Comparison of ENCODE assay signal across 1 cellular context in the genomic region with DNA sequence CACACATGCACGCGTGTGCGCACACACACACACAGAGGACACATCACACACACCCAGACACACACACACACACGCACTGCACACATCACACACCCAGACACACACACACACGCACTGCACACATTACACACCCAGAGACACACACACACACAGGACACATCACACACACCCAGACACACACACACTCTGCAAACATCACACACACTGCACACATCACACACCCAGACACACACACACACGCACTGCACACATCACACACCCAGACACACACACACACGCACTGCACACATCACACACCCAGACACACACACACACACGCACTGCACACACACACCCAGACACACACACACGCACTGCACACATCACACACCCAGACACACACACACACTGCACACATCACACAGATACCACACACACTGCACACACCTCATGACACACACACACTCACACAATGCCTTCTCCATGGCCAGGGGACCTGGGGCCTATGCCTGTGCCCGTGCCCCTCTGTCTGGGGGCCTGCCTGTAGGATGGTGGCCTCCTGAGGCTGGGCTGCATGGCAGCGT.
TF ChIP-seq lines count a peak whose summit lies in the region.

No MANE protein-coding gene starts in this region.

TF ChIP-seq in GM23338, 12 proteins besides CTCF, POLR2A, EP300 and RAD21 (continued from another document):
- TF ChIP-seq, protein P1, sequence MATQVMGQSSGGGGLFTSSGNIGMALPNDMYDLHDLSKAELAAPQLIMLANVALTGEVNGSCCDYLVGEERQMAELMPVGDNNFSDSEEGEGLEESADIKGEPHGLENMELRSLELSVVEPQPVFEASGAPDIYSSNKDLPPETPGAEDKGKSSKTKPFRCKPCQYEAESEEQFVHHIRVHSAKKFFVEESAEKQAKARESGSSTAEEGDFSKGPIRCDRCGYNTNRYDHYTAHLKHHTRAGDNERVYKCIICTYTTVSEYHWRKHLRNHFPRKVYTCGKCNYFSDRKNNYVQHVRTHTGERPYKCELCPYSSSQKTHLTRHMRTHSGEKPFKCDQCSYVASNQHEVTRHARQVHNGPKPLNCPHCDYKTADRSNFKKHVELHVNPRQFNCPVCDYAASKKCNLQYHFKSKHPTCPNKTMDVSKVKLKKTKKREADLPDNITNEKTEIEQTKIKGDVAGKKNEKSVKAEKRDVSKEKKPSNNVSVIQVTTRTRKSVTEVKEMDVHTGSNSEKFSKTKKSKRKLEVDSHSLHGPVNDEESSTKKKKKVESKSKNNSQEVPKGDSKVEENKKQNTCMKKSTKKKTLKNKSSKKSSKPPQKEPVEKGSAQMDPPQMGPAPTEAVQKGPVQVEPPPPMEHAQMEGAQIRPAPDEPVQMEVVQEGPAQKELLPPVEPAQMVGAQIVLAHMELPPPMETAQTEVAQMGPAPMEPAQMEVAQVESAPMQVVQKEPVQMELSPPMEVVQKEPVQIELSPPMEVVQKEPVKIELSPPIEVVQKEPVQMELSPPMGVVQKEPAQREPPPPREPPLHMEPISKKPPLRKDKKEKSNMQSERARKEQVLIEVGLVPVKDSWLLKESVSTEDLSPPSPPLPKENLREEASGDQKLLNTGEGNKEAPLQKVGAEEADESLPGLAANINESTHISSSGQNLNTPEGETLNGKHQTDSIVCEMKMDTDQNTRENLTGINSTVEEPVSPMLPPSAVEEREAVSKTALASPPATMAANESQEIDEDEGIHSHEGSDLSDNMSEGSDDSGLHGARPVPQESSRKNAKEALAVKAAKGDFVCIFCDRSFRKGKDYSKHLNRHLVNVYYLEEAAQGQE (IDR thresholded peaks at IDR 0.05; ENCODE audit: unreplicated experiment), result no peak
- TF ChIP-seq ZNF331 (CRISPR knock-in tag; IDR thresholded peaks at IDR 0.05; ENCODE audit: low read depth) (no peak), JUNB (IDR thresholded peaks at IDR 0.05; ENCODE audit: unreplicated experiment) (no peak), NANOG (IDR thresholded peaks at IDR 0.05; ENCODE audit: borderline replicate concordance) (no peak), POLR2AphosphoS5 (IDR thresholded peaks at IDR 0.05; ENCODE audit: low read depth) (no peak), EZH2 (IDR thresholded peaks at IDR 0.05; ENCODE audit: low read depth, unreplicated experiment) (no peak)
- TF ChIP-seq, protein P2, sequence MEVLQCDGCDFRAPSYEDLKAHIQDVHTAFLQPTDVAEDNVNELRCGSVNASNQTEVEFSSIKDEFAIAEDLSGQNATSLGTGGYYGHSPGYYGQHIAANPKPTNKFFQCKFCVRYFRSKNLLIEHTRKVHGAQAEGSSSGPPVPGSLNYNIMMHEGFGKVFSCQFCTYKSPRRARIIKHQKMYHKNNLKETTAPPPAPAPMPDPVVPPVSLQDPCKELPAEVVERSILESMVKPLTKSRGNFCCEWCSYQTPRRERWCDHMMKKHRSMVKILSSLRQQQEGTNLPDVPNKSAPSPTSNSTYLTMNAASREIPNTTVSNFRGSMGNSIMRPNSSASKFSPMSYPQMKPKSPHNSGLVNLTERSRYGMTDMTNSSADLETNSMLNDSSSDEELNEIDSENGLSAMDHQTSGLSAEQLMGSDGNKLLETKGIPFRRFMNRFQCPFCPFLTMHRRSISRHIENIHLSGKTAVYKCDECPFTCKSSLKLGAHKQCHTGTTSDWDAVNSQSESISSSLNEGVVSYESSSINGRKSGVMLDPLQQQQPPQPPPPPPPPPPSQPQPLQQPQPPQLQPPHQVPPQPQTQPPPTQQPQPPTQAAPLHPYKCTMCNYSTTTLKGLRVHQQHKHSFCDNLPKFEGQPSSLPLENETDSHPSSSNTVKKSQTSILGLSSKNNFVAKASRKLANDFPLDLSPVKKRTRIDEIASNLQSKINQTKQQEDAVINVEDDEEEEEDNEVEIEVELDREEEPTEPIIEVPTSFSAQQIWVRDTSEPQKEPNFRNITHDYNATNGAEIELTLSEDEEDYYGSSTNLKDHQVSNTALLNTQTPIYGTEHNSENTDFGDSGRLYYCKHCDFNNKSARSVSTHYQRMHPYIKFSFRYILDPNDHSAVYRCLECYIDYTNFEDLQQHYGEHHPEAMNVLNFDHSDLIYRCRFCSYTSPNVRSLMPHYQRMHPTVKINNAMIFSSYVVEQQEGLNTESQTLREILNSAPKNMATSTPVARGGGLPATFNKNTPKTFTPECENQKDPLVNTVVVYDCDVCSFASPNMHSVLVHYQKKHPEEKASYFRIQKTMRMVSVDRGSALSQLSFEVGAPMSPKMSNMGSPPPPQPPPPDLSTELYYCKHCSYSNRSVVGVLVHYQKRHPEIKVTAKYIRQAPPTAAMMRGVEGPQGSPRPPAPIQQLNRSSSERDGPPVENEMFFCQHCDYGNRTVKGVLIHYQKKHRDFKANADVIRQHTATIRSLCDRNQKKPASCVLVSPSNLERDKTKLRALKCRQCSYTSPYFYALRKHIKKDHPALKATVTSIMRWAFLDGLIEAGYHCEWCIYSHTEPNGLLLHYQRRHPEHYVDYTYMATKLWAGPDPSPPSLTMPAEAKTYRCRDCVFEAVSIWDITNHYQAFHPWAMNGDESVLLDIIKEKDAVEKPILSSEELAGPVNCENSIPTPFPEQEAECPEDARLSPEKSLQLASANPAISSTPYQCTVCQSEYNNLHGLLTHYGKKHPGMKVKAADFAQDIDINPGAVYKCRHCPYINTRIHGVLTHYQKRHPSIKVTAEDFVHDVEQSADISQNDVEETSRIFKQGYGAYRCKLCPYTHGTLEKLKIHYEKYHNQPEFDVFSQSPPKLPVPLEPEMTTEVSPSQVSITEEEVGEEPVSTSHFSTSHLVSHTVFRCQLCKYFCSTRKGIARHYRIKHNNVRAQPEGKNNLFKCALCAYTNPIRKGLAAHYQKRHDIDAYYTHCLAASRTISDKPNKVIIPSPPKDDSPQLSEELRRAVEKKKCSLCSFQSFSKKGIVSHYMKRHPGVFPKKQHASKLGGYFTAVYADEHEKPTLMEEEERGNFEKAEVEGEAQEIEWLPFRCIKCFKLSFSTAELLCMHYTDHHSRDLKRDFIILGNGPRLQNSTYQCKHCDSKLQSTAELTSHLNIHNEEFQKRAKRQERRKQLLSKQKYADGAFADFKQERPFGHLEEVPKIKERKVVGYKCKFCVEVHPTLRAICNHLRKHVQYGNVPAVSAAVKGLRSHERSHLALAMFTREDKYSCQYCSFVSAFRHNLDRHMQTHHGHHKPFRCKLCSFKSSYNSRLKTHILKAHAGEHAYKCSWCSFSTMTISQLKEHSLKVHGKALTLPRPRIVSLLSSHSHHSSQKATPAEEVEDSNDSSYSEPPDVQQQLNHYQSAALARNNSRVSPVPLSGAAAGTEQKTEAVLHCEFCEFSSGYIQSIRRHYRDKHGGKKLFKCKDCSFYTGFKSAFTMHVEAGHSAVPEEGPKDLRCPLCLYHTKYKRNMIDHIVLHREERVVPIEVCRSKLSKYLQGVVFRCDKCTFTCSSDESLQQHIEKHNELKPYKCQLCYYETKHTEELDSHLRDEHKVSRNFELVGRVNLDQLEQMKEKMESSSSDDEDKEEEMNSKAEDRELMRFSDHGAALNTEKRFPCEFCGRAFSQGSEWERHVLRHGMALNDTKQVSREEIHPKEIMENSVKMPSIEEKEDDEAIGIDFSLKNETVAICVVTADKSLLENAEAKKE (CRISPR knock-in tag; IDR thresholded peaks at IDR 0.05), result no peak
